In the genomic region with DNA sequence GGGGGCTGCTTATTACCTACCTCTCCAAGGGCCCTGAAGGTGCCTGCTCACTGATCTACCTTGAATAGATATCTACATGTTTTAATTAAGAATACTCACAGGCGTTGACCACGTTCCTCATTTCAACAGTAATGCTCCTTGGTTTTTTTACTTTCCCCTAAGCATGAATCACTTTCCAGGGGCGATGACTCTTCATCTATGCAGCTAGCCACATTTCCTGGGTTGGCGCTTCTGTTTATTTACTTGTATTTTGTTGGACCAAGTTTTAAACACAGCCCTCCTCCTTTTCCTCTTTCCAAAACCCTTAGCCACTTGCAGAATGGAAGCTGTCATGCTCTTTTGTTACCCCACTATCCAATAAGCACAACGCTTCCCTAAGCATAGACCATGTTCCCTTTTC, we compare ENCODE assay signal across 17 cellular contexts. TPM values are rescaled to one million over a fixed set of nuclear protein-coding genes. Genes with fewer than 3 reads are reported as not detected.
A peak's percentile ranks its signal among the peaks of the same experiment; 100 is the strongest.
DNase-seq lines count a peak whose midpoint lies in the region; ATAC-seq, FAIRE-seq and TF ChIP-seq lines count a peak whose summit lies in the region.
"Had no signal": no experiment of that assay in that cellular context is flagged by ENCODE, and none has a peak within 500 bp of the region (broad histone marks: within the 10 kb centered on the region; RNA-seq: fewer than 3 reads in every experiment).

No MANE protein-coding gene starts in this region.

- no peaks in the 10 kb centered on the region for H3K79me2 ChIP-seq in keratinocyte (ENCODE audit: control insufficient read depth, insufficient read depth, low read length)

- H3K4ac ChIP-seq in IMR-90 (ENCODE audit: low read depth, low read length): peak overlapping the region; percentile 52

- H2AK5ac ChIP-seq in IMR-90 (ENCODE audit: low read depth, low read length): peak overlapping the region; percentile 24; the same call in 1 of the 2 replicates

- H2BK15ac ChIP-seq in IMR-90 (ENCODE audit: low read depth, low read length): peak overlapping the region; percentile 90; the same call in 2 of the 3 replicates

- CTCF ChIA-PET in IMR-90 (lab: Yijun Ruan, JAX): no interaction called here

- no peak for FAIRE-seq in keratinocyte (lab: Jason Lieb, UNC)
- FAIRE-seq: GM12878 had no signal

- POLR2A ChIA-PET in IMR-90 (lab: Charles Lee; ENCODE audit: unreplicated experiment): interaction anchor here (0.6 kb wide), 1 partner anchor 40 kb away, joined by 3 read pairs; no protein-coding TSS in a partner anchor

- no peak for TF ChIP-seq EP300 in sigmoid colon (IDR thresholded peaks at IDR 0.05)

- H3K79me1 ChIP-seq in IMR-90 (ENCODE audit: low read depth in 1 of 2, low read length in 2 of 2): no peaks in the 10 kb centered on the region

- no peaks in the 10 kb centered on the region for H3K9me3 ChIP-seq in IMR-90 (ENCODE audit: control insufficient read depth, insufficient read depth, low read length)
- H3K9me3 ChIP-seq in keratinocyte (ENCODE audit: control insufficient read depth, low read depth, low read length): no peaks in the 10 kb centered on the region
- no peaks in the 10 kb centered on the region for H3K9me3 ChIP-seq in sigmoid colon
- H3K9me3 ChIP-seq: testis had no signal

- H2BK20ac ChIP-seq in IMR-90 (ENCODE audit: low read depth, low read length): peak overlapping the region; percentile 92

- peak overlapping the region; percentile 49; the same call in 1 of the 2 replicates for H3K14ac ChIP-seq in IMR-90 (replicated peaks; ENCODE audit: low read depth, low read length)

- H3K4me3 ChIP-seq in AG09309 (ENCODE audit: control insufficient read depth, low read depth, low read length) (no peak overlapping the region), IMR-90 (ENCODE audit: insufficient read depth, low read depth, low read length) (no peak overlapping the region), brain microvascular endothelial cell (ENCODE audit: low read depth, low read length) (no peak overlapping the region), keratinocyte (ENCODE audit: control insufficient read depth in 2 of 3, extremely low read depth in 1 of 3, insufficient read depth in 2 of 3, low read depth in 1 of 3, low read length in 3 of 3) (no peak overlapping the region), sigmoid colon (no peak overlapping the region)
- H3K4me3 ChIP-seq: BLaER1, GM12878, testis had no signal

- peak overlapping the region; percentile 50; the same call in 1 of the 2 replicates for H3K27ac ChIP-seq in IMR-90 (ENCODE audit: insufficient read depth, low read length)
- no peak overlapping the region for H3K27ac ChIP-seq in brain microvascular endothelial cell
- no peak overlapping the region for H3K27ac ChIP-seq in keratinocyte (ENCODE audit: control insufficient read depth, insufficient read depth, low read length)
- H3K27ac ChIP-seq in sigmoid colon: no peak overlapping the region
- H3K27ac ChIP-seq: BLaER1, testis had no signal

- no peak overlapping the region; the same call in 1 of the 2 replicates for H3K56ac ChIP-seq in IMR-90 (ENCODE audit: extremely low read depth, insufficient read depth, low read length)

- TF ChIP-seq CTCF in AG09309 (IDR thresholded peaks at IDR 0.05; ENCODE audit: control insufficient read depth, insufficient read depth, low read depth, low read length, missing control alignments) (no peak), IMR-90 (conservative IDR thresholded peaks at IDR 0.05; ENCODE audit: low read depth, low read length) (no peak), brain microvascular endothelial cell (IDR thresholded peaks at IDR 0.05; ENCODE audit: low read depth, low read length, missing control alignments) (no peak), keratinocyte (optimal IDR thresholded peaks at IDR 0.05 in 1 of 3, IDR thresholded peaks at IDR 0.05 in 1 of 3, conservative IDR thresholded peaks at IDR 0.05 in 1 of 3; ENCODE audit: extremely low read depth in 1 of 3, insufficient read depth in 2 of 3, low read length in 3 of 3) (no peak), sigmoid colon (IDR thresholded peaks at IDR 0.05) (no peak)

- ATAC-seq in IMR-90 (ENCODE audit: low read depth): peak; percentile 84
- ATAC-seq in GM18858 (IDR thresholded peaks at IDR 0.05; ENCODE audit: unreplicated experiment): no peak
- ATAC-seq in GM19452 (IDR thresholded peaks at IDR 0.05; ENCODE audit: unreplicated experiment): no peak
- ATAC-seq: GM12878 had no signal

- H3K4me1 ChIP-seq in IMR-90 (ENCODE audit: control insufficient read depth, insufficient read depth, low read length): peaks cover 1% of the 10 kb centered on the region; the same call in 1 of the 2 replicates
- H3K4me1 ChIP-seq in keratinocyte (ENCODE audit: control insufficient read depth, extremely low read depth, insufficient read depth, low read length): no peaks in the 10 kb centered on the region
- H3K4me1 ChIP-seq in sigmoid colon: peaks cover 0 to 6% (median 0%) of the 10 kb centered on the region in 4 donors
- H3K4me1 ChIP-seq: testis had no signal

- dilution Hi-C loops in IMR-90 (cut with HindIII; ENCODE audit: low sequenced_read_pairs, unreplicated experiment): no loop called here
- dilution Hi-C loops in keratinocyte (cut with MboI; ENCODE audit: extremely low pct_ligation_motif_present, low sequenced_read_pairs): no loop called here

- in situ Hi-C loops in IMR-90 (cut with MboI; ENCODE audit: low sequenced_read_pairs) (no loop called here), brain microvascular endothelial cell (cut with HindIII; ENCODE audit: low pct_ligation_motif_present, low sequenced_read_pairs) (no loop called here)

- no peaks in the 10 kb centered on the region for H4K20me1 ChIP-seq in IMR-90 (ENCODE audit: insufficient read depth, low read length)
- no peaks in the 10 kb centered on the region for H4K20me1 ChIP-seq in keratinocyte (ENCODE audit: control insufficient read depth, extremely low read depth, insufficient read depth, low read length)
- H4K20me1 ChIP-seq: BLaER1 had no signal

- H3K23ac ChIP-seq in IMR-90 (ENCODE audit: low read depth, low read length): no peak overlapping the region

- H2BK5ac ChIP-seq in IMR-90 (ENCODE audit: low read depth, low read length, poor library complexity, severe bottlenecking): no peak overlapping the region

- H3K9ac ChIP-seq in IMR-90 (ENCODE audit: low read depth, low read length) (no peak overlapping the region), keratinocyte (ENCODE audit: control insufficient read depth, extremely low read depth, insufficient read depth, low read length) (no peak overlapping the region)
- H3K9ac ChIP-seq: BLaER1 had no signal

- DNase-seq in AG09309 (ENCODE audit: low read depth): peak; percentile 5
- DNase-seq in IMR-90: peak; percentile 77
- DNase-seq in brain microvascular endothelial cell: peak; percentile 52
- no peak for DNase-seq in keratinocyte (ENCODE audit: low read depth, low spot score)
- DNase-seq in sigmoid colon: no peak
- DNase-seq in erythroblast (lab: John Stamatoyannopoulos, UW): no peak
- DNase-seq: activated naive CD4-positive, alpha-beta T cell treated with anti-CD3 and anti-CD28 coated beads for 36 hours; DMS79 treated with DMSO at 0.1 percent for 48 hours; foreskin melanocyte; NCI-H1417 treated with DMSO at 0.1 percent for 48 hours; NCI-H2227 treated with DMSO at 0.1 percent for 48 hours; occipital lobe; testis had no signal

- peak overlapping the region; percentile 63; the same call in 1 of the 2 replicates for H4K91ac ChIP-seq in IMR-90 (ENCODE audit: insufficient read depth, low read depth, low read length)

- H3K27me3 ChIP-seq in IMR-90 (ENCODE audit: control insufficient read depth, insufficient read depth, low read length) (no peaks in the 10 kb centered on the region), brain microvascular endothelial cell (replicated peaks) (no peaks in the 10 kb centered on the region), keratinocyte (ENCODE audit: control insufficient read depth, extremely low read depth, insufficient read depth, low read length) (no peaks in the 10 kb centered on the region), sigmoid colon (no peaks in the 10 kb centered on the region)
- H3K27me3 ChIP-seq: BLaER1, testis had no signal

- no peak overlapping the region for H2AK9ac ChIP-seq in IMR-90 (replicated peaks; ENCODE audit: low read depth, low read length, poor library complexity)

- no TSS peak for BruUV-seq in IMR-90 (replicated peaks; lab: Mats Ljungman, UMichigan)

- peak overlapping the region; percentile 80 for H2BK120ac ChIP-seq in IMR-90 (ENCODE audit: low read depth, low read length)

- H3K9me1 ChIP-seq in IMR-90 (ENCODE audit: insufficient read depth, low read length) (0 out of 2 replicates have a peak, but pooled peaks cover 4% of the 10 kb centered on the region), keratinocyte (ENCODE audit: control insufficient read depth, extremely low read depth, insufficient read depth, low read length) (no peaks in the 10 kb centered on the region)

- H3K36me3 ChIP-seq in IMR-90 (ENCODE audit: control insufficient read depth, insufficient read depth, low read length) (no peaks in the 10 kb centered on the region), brain microvascular endothelial cell (replicated peaks) (no peaks in the 10 kb centered on the region), keratinocyte (ENCODE audit: control insufficient read depth in 2 of 2, extremely low read depth in 1 of 2, insufficient read depth in 2 of 2, low read length in 2 of 2) (no peaks in the 10 kb centered on the region), sigmoid colon (no peaks in the 10 kb centered on the region)
- H3K36me3 ChIP-seq: BLaER1 had no signal

- no peak for TF ChIP-seq RAD21 in IMR-90 (IDR thresholded peaks at IDR 0.05; ENCODE audit: low read length)

- no CpG with 5 or more reads among the region's 5 CpGs for WGBS in IMR-90 (ENCODE audit: extremely low coverage in 2 of 2, insufficient read length in 1 of 2), 2 experiments
- 72 to 79% methylated on average over 5 of the region's 5 CpGs for WGBS in sigmoid colon, 2 donors

- no peak overlapping the region for H2AFZ ChIP-seq in IMR-90 (replicated peaks; ENCODE audit: low read length, poor library complexity)
- no peak overlapping the region for H2AFZ ChIP-seq in keratinocyte (ENCODE audit: control insufficient read depth, low read length)

- peak overlapping the region; percentile 37; the same call in 1 of the 2 replicates for H3K4me2 ChIP-seq in IMR-90 (ENCODE audit: low read depth, low read length)
- peak overlapping the region; percentile 6 for H3K4me2 ChIP-seq in keratinocyte (ENCODE audit: control insufficient read depth, extremely low read depth, insufficient read depth, low read depth, low read length)
- H3K4me2 ChIP-seq: BLaER1 had no signal

- H4K8ac ChIP-seq in IMR-90 (ENCODE audit: low read depth in 2 of 2, low read length in 2 of 2): peak overlapping the region; percentile 16 to 66; a peak in 2 of 4 replicates

- peak overlapping the region; percentile 29; the same call in 1 of the 2 replicates for H4K5ac ChIP-seq in IMR-90 (ENCODE audit: low read depth, low read length)

- TF ChIP-seq POLR2A in IMR-90 (IDR thresholded peaks at IDR 0.05; ENCODE audit: low read depth, low read length) (no peak), sigmoid colon (IDR thresholded peaks at IDR 0.05) (no peak), erythroblast (IDR thresholded peaks at IDR 0.05; ENCODE audit: low read length) (no peak)

- H3K18ac ChIP-seq in IMR-90 (ENCODE audit: low read depth, low read length): 0 out of 2 replicates have a peak overlapping the region, but pooled peaks have one; percentile 21

- intact Hi-C loops in IMR-90 (cut with micrococcal nuclease): no loop called here
- intact Hi-C loops in sigmoid colon (cut with DNase I): no loop called here

RNA-seq across cellular contexts. Expression of gene CBLL2, which starts 50.8 kb away (rescaled TPM):
- not detected in 2 replicates for total RNA-seq in IMR-90 (2012; rRNA removed)
- polyA plus RNA-seq in IMR-90 (2012; rRNA removed): not detected in 2 replicates
- not detected in 2 replicates for polyA plus RNA-seq in IMR-90 (2012; cell fraction: cytosol; rRNA removed)
- polyA plus RNA-seq in IMR-90 (2012; cell fraction: nucleus; rRNA removed; ENCODE audit: low replicate concordance): not detected in 2 replicates
- polyA plus RNA-seq in keratinocyte: not detected in 3 replicates
- polyA plus RNA-seq in keratinocyte (2011; ENCODE audit: low read depth): not detected
- polyA plus RNA-seq in keratinocyte (2011; cell fraction: cytosol; rRNA removed): not detected in 2 replicates
- polyA plus RNA-seq in keratinocyte (2011; cell fraction: nucleus; rRNA removed): not detected in 2 replicates
- polyA plus RNA-seq in keratinocyte (2012; ENCODE audit: low replicate concordance): not detected in 2 replicates
- polyA minus RNA-seq in keratinocyte: 0.16 TPM in 1 of 3 replicates, not detected in the others
- polyA minus RNA-seq in keratinocyte (2011; cell fraction: cytosol; rRNA and poly(A)+ RNA removed): not detected
- polyA minus RNA-seq in keratinocyte (2011; cell fraction: nucleus; rRNA and poly(A)+ RNA removed): not detected in 2 replicates
- total RNA-seq in sigmoid colon: not detected
- polyA plus RNA-seq in sigmoid colon: not detected
- total RNA-seq: activated naive CD4-positive, alpha-beta T cell treated with anti-CD3 and anti-CD28 coated beads for 36 hours; occipital lobe had no signal

Comparison
In these comparisons a context has a peak if more than half of its experiments do, and no peak if none do; other contexts are left out.
1. DNase-seq: peak in AG09309 (single experiment), IMR-90 (single experiment) and brain microvascular endothelial cell (single experiment); none in keratinocyte (single experiment), sigmoid colon (single experiment) and erythroblast (0 of 2).